In the genomic region with DNA sequence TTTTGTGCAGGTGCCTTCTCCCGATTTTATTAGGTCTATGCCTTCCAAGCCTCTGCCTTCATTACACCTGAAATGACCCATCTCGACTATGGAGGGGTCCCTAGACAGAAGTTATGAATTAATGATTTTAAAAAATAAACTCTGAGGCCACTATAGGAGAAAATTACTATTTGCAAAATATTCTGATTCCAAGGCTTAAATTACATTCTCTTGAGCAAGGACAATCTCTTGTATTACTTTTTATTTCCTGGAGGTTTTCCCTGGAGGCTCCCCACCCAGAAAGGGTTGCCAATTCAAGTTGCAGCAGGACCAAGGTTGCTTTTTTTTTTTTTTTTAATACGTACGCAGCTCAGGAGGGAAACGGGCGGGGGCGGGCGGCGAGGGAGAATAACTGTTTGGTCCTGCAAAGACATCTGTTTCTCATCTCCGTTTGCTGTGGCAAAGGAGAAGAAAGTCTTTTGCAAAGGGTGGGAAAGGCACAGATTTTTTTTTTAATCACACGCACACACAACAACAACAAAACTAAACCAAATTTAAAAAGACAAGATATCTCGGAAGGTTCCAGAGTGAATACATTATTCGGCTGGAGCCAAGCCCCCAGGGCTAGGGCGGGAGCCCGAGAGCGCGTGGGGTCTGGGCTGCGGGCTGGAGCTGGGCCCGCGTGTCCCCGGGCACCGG, we compare ENCODE assay signal across 8 cellular contexts. TPM values are rescaled to one million over a fixed set of nuclear protein-coding genes. Genes with fewer than 3 reads are reported as not detected.
DNase-seq lines count a peak whose midpoint lies in the region; ATAC-seq and TF ChIP-seq lines count a peak whose summit lies in the region.

No MANE protein-coding gene starts in this region.

- H3K36me3 ChIP-seq in adipocyte (ENCODE audit: control insufficient read depth, insufficient read depth, low read length, severe bottlenecking) (no peaks in the 10 kb centered on the region), iPS-20b (ENCODE audit: insufficient read depth, low read depth, low read length) (no peaks in the 10 kb centered on the region), thoracic aorta (no peaks in the 10 kb centered on the region)

- no peak overlapping the region for H3K27ac ChIP-seq in iPS-20b (ENCODE audit: low read length)
- H3K27ac ChIP-seq in thoracic aorta, result peak overlapping the region; percentile 37 to 50

- H3K9me3 ChIP-seq in adipocyte (ENCODE audit: control insufficient read depth, low read length) (no peaks in the 10 kb centered on the region), iPS-20b (ENCODE audit: insufficient read depth, low read depth, low read length) (no peaks in the 10 kb centered on the region), thoracic aorta (no peaks in the 10 kb centered on the region)

- DNase-seq in NCI-H1436 (lab: John Stamatoyannopoulos, UW) (peak; percentile 27), NCI-H1436 treated with DMSO at 0.1 percent for 48 hours (lab: John Stamatoyannopoulos, UW) (no peak), adipocyte (ENCODE audit: low read depth) (peak; percentile 88), thoracic aorta (ENCODE audit: low spot score) (no peak), foreskin melanocyte (no peak), UCSD-AML1 (lab: John Stamatoyannopoulos, UW; ENCODE audit: unreplicated experiment) (no peak), OCI-M1 (lab: John Stamatoyannopoulos, UW) (no peak)

- ATAC-seq in thoracic aorta (ENCODE audit: insufficient number of reproducible peaks, low FRiP score, low read depth), result no peak

- H3K27me3 ChIP-seq in adipocyte (replicated peaks; ENCODE audit: control insufficient read depth, insufficient read depth, low read length) (peaks cover 26% of the 10 kb centered on the region), iPS-20b (ENCODE audit: insufficient read depth, low read length) (peaks cover 73% of the 10 kb centered on the region), thoracic aorta (replicated peaks; ENCODE audit: insufficient read depth) (no peaks in the 10 kb centered on the region)

- no peak for TF ChIP-seq CTCF in thoracic aorta (IDR thresholded peaks at IDR 0.05)

- H3K4me3 ChIP-seq in adipocyte (ENCODE audit: low read length) (no peak overlapping the region), iPS-20b (ENCODE audit: low read length) (peak overlapping the region; percentile 71), thoracic aorta (peak overlapping the region; percentile 90)

- no peak overlapping the region for H3K9ac ChIP-seq in adipocyte (ENCODE audit: low read length)
- H3K9ac ChIP-seq in iPS-20b (ENCODE audit: low read depth, low read length), result peak overlapping the region; percentile 33; the same call in 1 of the 2 replicates

- peaks cover 10% of the 10 kb centered on the region for H3K4me1 ChIP-seq in adipocyte (ENCODE audit: control insufficient read depth, insufficient read depth, low read length)
- H3K4me1 ChIP-seq in iPS-20b (ENCODE audit: insufficient read depth, low read length), result peaks cover 9% of the 10 kb centered on the region
- H3K4me1 ChIP-seq in thoracic aorta (ENCODE audit: control insufficient read depth in 1 of 2, low read depth in 2 of 2), result peaks cover 20 to 38% of the 10 kb centered on the region in 2 donors

RNA-seq across cellular contexts. Expression of a gene that starts 0.6 kb away (rescaled TPM):
- total RNA-seq in thoracic aorta, result 10 to 100 TPM in 1 of 2 donors, 1 to 10 TPM in 1; 5.8 to 10.0 TPM

Comparison
In these comparisons a context has a peak if more than half of its experiments do, and no peak if none do; other contexts are left out.
1. DNase-seq: peak in NCI-H1436 (single experiment) and adipocyte (single experiment); none in NCI-H1436 treated with DMSO at 0.1 percent for 48 hours (single experiment), thoracic aorta (single experiment), foreskin melanocyte (single experiment), UCSD-AML1 (single experiment) and OCI-M1 (single experiment).